24 cellular contexts compared by ENCODE assay signal in the genomic region with DNA sequence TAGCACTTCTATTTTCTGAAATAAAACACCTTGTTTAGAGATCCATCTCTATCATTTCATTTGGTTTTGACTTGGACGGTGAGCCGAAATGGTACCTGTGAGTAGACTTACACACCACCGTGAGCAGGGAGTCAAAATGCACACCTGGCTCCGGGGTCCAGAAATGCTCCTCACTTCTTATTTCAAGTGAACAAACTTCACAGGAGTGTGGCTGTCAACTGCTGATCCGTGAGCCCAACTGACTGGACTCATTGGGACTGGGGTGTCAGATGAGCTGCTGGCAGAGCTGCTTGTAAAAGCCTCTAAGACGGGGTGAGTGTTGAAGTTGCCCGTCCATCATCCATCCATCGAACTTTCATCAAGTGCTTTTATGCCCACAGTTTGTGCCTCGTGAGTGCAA.
"Had no signal": no experiment of that assay in that cellular context is flagged by ENCODE, and none has a peak within 500 bp of the region (broad histone marks: within the 10 kb centered on the region; RNA-seq: fewer than 3 reads in every experiment).

No MANE protein-coding gene starts in this region.

- H3K36me3 ChIP-seq: MG63, SJSA1 had no signal

- H3K27ac ChIP-seq: SJSA1, SK-N-MC had no signal

- H3K4me1 ChIP-seq: SJSA1 had no signal

- H3K9me3 ChIP-seq: MG63 had no signal

- H3K27me3 ChIP-seq: SJSA1 had no signal

- H3K4me3 ChIP-seq: MG63, SJSA1, SK-N-MC had no signal

- ATAC-seq: HepG2 had no signal

- DNase-seq: IMR-90, Karpas-422, KG1, MG63, NCI-H1092, NCI-H1105 treated with DMSO at 0.1 percent for 48 hours, NCI-H1436, NCI-H187, NCI-H2029, NCI-H2081 treated with DMSO at 0.1 percent for 48 hours, NCI-H2171, NCI-H226, NCI-H446, NCI-H510A, NCI-H524 treated with DMSO at 0.1 percent for 48 hours, NCI-H69, NCI-H774, Right ventricle myocardium superior, RPMI8226, SIG-M5 had no signal

- FAIRE-seq: HepG2, RCC 7860 had no signal
